Comparison of ENCODE assay signal across 8 cellular contexts in genomic region chr15:41620536-41621199, GRCh38. TPM values are rescaled to one million over a fixed set of nuclear protein-coding genes. Genes with fewer than 3 reads are reported as not detected.
DNase-seq lines count a peak whose midpoint lies in the region; ATAC-seq and TF ChIP-seq lines count a peak whose summit lies in the region.

No MANE protein-coding gene starts in this region.

- intact Hi-C loops in CD8-positive, alpha-beta T cell (cut with DNase I, micrococcal nuclease), result loop anchor here (1.0 to 5.0 kb wide), 3 partner anchors 40 to 154 kb away; partner anchors contain the start of genes MGA (in 2 of the 2), MAPKBP1 (in 1 of the 2) and TYRO3 (in 1 of the 2)
- intact Hi-C loops in MCF 10A (cut with micrococcal nuclease), result no loop called here

- no peak overlapping the region for H3K27ac Mint-ChIP-seq in CD8-positive, alpha-beta T cell
- H3K27ac Mint-ChIP-seq in MCF 10A (ENCODE audit: low read depth, unreplicated experiment) (peak overlapping the region; percentile 97), memory B cell (peak overlapping the region; percentile 75)

- H3K4me3 ChIP-seq in CD8-positive, alpha-beta T cell (ENCODE audit: low read depth, low read length), result peak overlapping the region; percentile 39
- H3K4me3 ChIP-seq in urinary bladder (ENCODE audit: low read depth, low read length), result peak overlapping the region; percentile 48

- peak; percentile 8 for ATAC-seq in CD8-positive, alpha-beta T cell
- ATAC-seq in memory B cell (ENCODE audit: low read depth), result no peak
- no peak for ATAC-seq in GM18519 (IDR thresholded peaks at IDR 0.05; ENCODE audit: low FRiP score, unreplicated experiment)

- peaks cover 17% of the 10 kb centered on the region for H3K4me1 Mint-ChIP-seq in CD8-positive, alpha-beta T cell (ENCODE audit: low read depth)
- H3K4me1 Mint-ChIP-seq in MCF 10A (ENCODE audit: insufficient read depth, unreplicated experiment), result no peaks in the 10 kb centered on the region
- H3K4me1 Mint-ChIP-seq in memory B cell, result peaks cover 7% of the 10 kb centered on the region

- CTCF ChIA-PET in CD8-positive, alpha-beta T cell (lab: Charles Lee), result interaction anchor here (0.7 to 1.6 kb wide), 2 partner anchors 16 to 17 kb away, joined by 3 to 5 read pairs; no protein-coding TSS in a partner anchor
- CTCF ChIA-PET in MCF 10A (lab: Yijun Ruan, JAX), result interaction anchor here (0.9 kb wide), 1 partner anchor 17 kb away, joined by 3 read pairs; no protein-coding TSS in a partner anchor

- H3K9me3 Mint-ChIP-seq in CD8-positive, alpha-beta T cell, result peaks cover 7% of the 10 kb centered on the region
- H3K9me3 Mint-ChIP-seq in MCF 10A (ENCODE audit: unreplicated experiment) (no peaks in the 10 kb centered on the region), memory B cell (peaks cover 2% of the 10 kb centered on the region)

- POLR2A ChIA-PET in CD8-positive, alpha-beta T cell (lab: Charles Lee), result interaction anchor here (1.4 to 2.7 kb wide), 3 partner anchors 10 to 154 kb away, joined by 4 to 32 read pairs (median 4); partner anchors contain the start of genes MAPKBP1 and MGA
- POLR2A ChIA-PET in MCF 10A (lab: Yijun Ruan, JAX), result interaction anchor here (0.5 to 1.8 kb wide), 4 partner anchors 40 to 267 kb away, joined by 3 to 6 read pairs (median 4); partner anchors contain the start of gene MGA

- no peak for DNase-seq in CD8-positive, alpha-beta T cell
- DNase-seq in MCF 10A (ENCODE audit: unreplicated experiment), result no peak
- DNase-seq in memory B cell (ENCODE audit: low spot score in 2 of 2), result no peak
- DNase-seq in superior temporal gyrus (ENCODE audit: extremely low spot score), result no peak
- DNase-seq in H4 (ENCODE audit: low spot score), result no peak

- no peaks in the 10 kb centered on the region for H3K27me3 ChIP-seq in CD8-positive, alpha-beta T cell (ENCODE audit: insufficient read depth, low read length)

- peak overlapping the region; percentile 72 for H3K4me3 Mint-ChIP-seq in CD8-positive, alpha-beta T cell
- H3K4me3 Mint-ChIP-seq in MCF 10A (ENCODE audit: unreplicated experiment) (peak overlapping the region; percentile 82), memory B cell (peak overlapping the region; percentile 81)

- H3K36me3 Mint-ChIP-seq in CD8-positive, alpha-beta T cell, result no peaks in the 10 kb centered on the region
- H3K36me3 Mint-ChIP-seq in MCF 10A (ENCODE audit: insufficient read depth, unreplicated experiment) (peaks cover 6% of the 10 kb centered on the region), memory B cell (peaks cover 2% of the 10 kb centered on the region)

- H3K4me1 ChIP-seq in CD8-positive, alpha-beta T cell (ENCODE audit: insufficient read depth, low read length), result peaks cover 13% of the 10 kb centered on the region
- H3K4me1 ChIP-seq in urinary bladder (ENCODE audit: insufficient read depth), result no peaks in the 10 kb centered on the region

- no peaks in the 10 kb centered on the region for H3K27me3 Mint-ChIP-seq in CD8-positive, alpha-beta T cell (ENCODE audit: low read depth)
- H3K27me3 Mint-ChIP-seq in MCF 10A (ENCODE audit: insufficient read depth, unreplicated experiment) (no peaks in the 10 kb centered on the region), memory B cell (no peaks in the 10 kb centered on the region)

- TF ChIP-seq CTCF in CD8-positive, alpha-beta T cell (IDR thresholded peaks at IDR 0.05), result no peak
- TF ChIP-seq CTCF in MCF 10A (IDR thresholded peaks at IDR 0.05; ENCODE audit: unreplicated experiment), result no peak

- no peaks in the 10 kb centered on the region for H3K9me3 ChIP-seq in CD8-positive, alpha-beta T cell (ENCODE audit: low read length)
- no peaks in the 10 kb centered on the region for H3K9me3 ChIP-seq in KOPT-K1 (ENCODE audit: insufficient read depth, low read length, poor library complexity, severe bottlenecking)

- peak overlapping the region; percentile 11 for H3K27ac ChIP-seq in CD8-positive, alpha-beta T cell (ENCODE audit: low read depth, low read length)
- H3K27ac ChIP-seq in KOPT-K1 (ENCODE audit: low read depth, low read length, poor library complexity, severe bottlenecking) (peak overlapping the region; percentile 68), urinary bladder (ENCODE audit: low read depth) (no peak overlapping the region)

- H3K36me3 ChIP-seq in CD8-positive, alpha-beta T cell (ENCODE audit: insufficient read depth, low read length), result no peaks in the 10 kb centered on the region
- H3K36me3 ChIP-seq in KOPT-K1 (ENCODE audit: insufficient read depth, low read length) (no peaks in the 10 kb centered on the region), urinary bladder (ENCODE audit: insufficient read depth) (no peaks in the 10 kb centered on the region)

- BruUV-seq in MCF 10A (replicated peaks; lab: Mats Ljungman, UMichigan), result TSS peak; percentile 89

- WGBS in urinary bladder, result 20% methylated on average over 18 of the region's 18 CpGs

RNA-seq across cellular contexts. Expression of gene MGA, which starts 39.5 kb away (rescaled TPM):
- total RNA-seq in CD8-positive, alpha-beta T cell, result 10 to 100 TPM; 32.9 to 35.7 TPM
- total RNA-seq in MCF 10A (2022), result 15.9 and 17.5 TPM in 2 replicates
- total RNA-seq in urinary bladder, result 115 TPM
- polyA plus RNA-seq in urinary bladder, result 7.7 TPM
- 14.1 and 19.4 TPM in 2 replicates for total RNA-seq in H4 (2014; rRNA removed; shearing (Covaris generic))
